ENCODE assay signal across 32 cellular contexts in the genomic region with DNA sequence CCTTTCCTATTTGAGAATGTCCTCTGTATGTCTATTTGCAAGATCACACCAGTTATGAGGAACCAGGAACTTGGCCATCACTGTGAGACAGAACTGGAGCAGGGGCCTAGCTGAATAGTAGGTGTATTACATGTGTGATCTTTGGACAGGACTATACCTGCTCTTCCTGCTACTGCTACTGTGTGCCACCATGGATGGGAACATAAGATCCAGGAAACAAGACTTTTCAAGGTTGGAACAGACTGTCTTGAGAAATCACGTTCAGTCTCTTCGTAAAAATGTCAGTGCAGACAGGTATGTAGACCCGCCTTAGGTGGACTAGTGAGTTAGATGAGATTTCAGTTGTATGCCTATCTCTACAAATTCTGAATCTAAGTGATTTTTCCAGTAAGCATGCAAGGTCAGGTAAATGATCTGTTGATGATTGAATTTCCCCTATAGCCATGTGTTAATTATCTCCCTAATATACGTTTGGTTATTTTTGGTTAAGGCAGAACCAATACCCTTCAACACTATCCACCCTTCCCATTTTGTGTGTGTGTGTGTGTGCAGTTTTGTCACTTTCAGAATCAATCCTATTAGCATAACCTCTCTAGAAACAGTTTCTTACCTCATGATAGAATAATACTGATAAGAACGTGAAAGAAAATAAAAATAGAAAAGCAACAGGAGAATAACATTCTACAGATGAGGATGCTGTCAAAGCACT. TPM values are rescaled to one million over a fixed set of nuclear protein-coding genes. Genes with fewer than 3 reads are reported as not detected.
"Had no signal": no experiment of that assay in that cellular context is flagged by ENCODE, and none has a peak within 500 bp of the region (broad histone marks: within the 10 kb centered on the region; RNA-seq: fewer than 3 reads in every experiment).

No MANE protein-coding gene starts in this region.

- ATAC-seq: activated CD4-positive, alpha-beta T cell treated with anti-CD3 and anti-CD28 coated beads for 36 hours; activated CD8-positive, alpha-beta memory T cell treated with anti-CD3 and anti-CD28 coated beads, Interleukin-2, amount 10 ng/mL, durations not matched to agents 7 days and 5 days; activated CD8-positive, alpha-beta T cell treated with anti-CD3 and anti-CD28 coated beads, Interleukin-2, amount 10 ng/mL, durations not matched to agents 7 days and 5 days; body of pancreas; effector memory CD8-positive, alpha-beta T cell; gastroesophageal sphincter had no signal

- H3K9me3 ChIP-seq: body of pancreas, esophagus squamous epithelium, gastroesophageal sphincter had no signal

- H3K4me3 ChIP-seq: body of pancreas, esophagus squamous epithelium, gastroesophageal sphincter had no signal

- DNase-seq: activated CD4-positive, alpha-beta memory T cell treated with anti-CD3 and anti-CD28 coated beads for 36 hours; activated CD4-positive, alpha-beta T cell treated with anti-CD3 and anti-CD28 coated beads for 36 hours; activated CD4-positive, CD25-positive, alpha-beta regulatory T cell; activated CD4-positive, CD25-positive, alpha-beta regulatory T cell treated with anti-CD3 and anti-CD28 coated beads, Interleukin-2, amount 50 U/mL, for 72 hours; activated CD8-positive, alpha-beta memory T cell treated with anti-CD3 and anti-CD28 coated beads, Interleukin-2, amount 10 ng/mL, durations not matched to agents 7 days and 5 days; activated CD8-positive, alpha-beta memory T cell treated with anti-CD3 and anti-CD28 coated beads, Interleukin-2, amount 50 U/mL, for 4 hours; activated CD8-positive, alpha-beta T cell treated with anti-CD3 and anti-CD28 coated beads, Interleukin-2, amount 10 ng/mL, durations not matched to agents 7 days and 5 days; activated effector memory CD4-positive, alpha-beta T cell treated with anti-CD3 and anti-CD28 coated beads, Interleukin-2, amount 50 U/mL, for 16 hours; activated naive CD4-positive, alpha-beta T cell treated with anti-CD3 and anti-CD28 coated beads for 36 hours; activated naive CD8-positive, alpha-beta T cell treated with anti-CD3 and anti-CD28 coated beads, Interleukin-2, amount 10 ng/mL, durations not matched to agents 7 days and 5 days; activated T-cell treated with anti-CD3 and anti-CD28 coated beads, Interleukin-2, amount 50 U/mL, for 1 hour; activated T-cell treated with anti-CD3 and anti-CD28 coated beads, Interleukin-2, amount 50 U/mL, for 48 hours; amniotic stem cell; aorta; body of pancreas; caudate nucleus; cortex of kidney; dermis blood vessel endothelial cell; effector CD4-positive, alpha-beta T cell; effector memory CD8-positive, alpha-beta T cell; erythroblast; esophagus squamous epithelium; foreskin melanocyte; head of caudate nucleus; T-helper 2 cell had no signal

- FAIRE-seq: colon had no signal

- H3K27me3 ChIP-seq: body of pancreas, esophagus squamous epithelium, gastroesophageal sphincter had no signal

- H3K4me1 ChIP-seq: body of pancreas had no signal

- H3K27ac ChIP-seq: body of pancreas, gastroesophageal sphincter had no signal

RNA-seq across cellular contexts. Expression of a gene that starts 7.1 kb away (rescaled TPM):
- total RNA-seq: activated CD4-positive, alpha-beta memory T cell treated with anti-CD3 and anti-CD28 coated beads for 36 hours; activated CD4-positive, alpha-beta T cell treated with anti-CD3 and anti-CD28 coated beads, Interleukin-2, amount 10 ng/mL, durations not matched to agents 24 days and 14 days; activated CD8-positive, alpha-beta memory T cell treated with anti-CD3 and anti-CD28 coated beads for 36 hours; activated CD8-positive, alpha-beta T cell treated with anti-CD3 and anti-CD28 coated beads, Interleukin-2, amount 10 ng/mL, durations not matched to agents 7 days and 5 days; activated naive CD4-positive, alpha-beta T cell treated with anti-CD3 and anti-CD28 coated beads for 36 hours; activated T-helper 1 cell treated with anti-CD3 and anti-CD28 coated beads, Interleukin-12 subunit alpha, Interleukin-12 subunit beta, Interleukin-2, Interleukin-4 antibody, amounts not matched to agents 30 ng/mL and 10 ng/mL and 1 ng/mL, durations not matched to agents 14 hours and 24 hours and 36 hours; activated T-helper 2 cell treated with anti-CD3 and anti-CD28 coated beads, Interferon-gamma antibody, Interleukin-2, Interleukin-4, amounts not matched to agents 10 μg/mL and 5 μg/mL and 100 μg/mL, durations not matched to agents 14 hours and 24 hours and 36 hours; T-helper 1 cell treated with Interleukin-12 subunit alpha and Interleukin-12 subunit beta and Interleukin-4 antibody, amounts not matched to agents 30 ng/mL and 1 ng/mL, for 36 hours had no signal
